ENCODE assay signal across 17 cellular contexts in the genomic region with DNA sequence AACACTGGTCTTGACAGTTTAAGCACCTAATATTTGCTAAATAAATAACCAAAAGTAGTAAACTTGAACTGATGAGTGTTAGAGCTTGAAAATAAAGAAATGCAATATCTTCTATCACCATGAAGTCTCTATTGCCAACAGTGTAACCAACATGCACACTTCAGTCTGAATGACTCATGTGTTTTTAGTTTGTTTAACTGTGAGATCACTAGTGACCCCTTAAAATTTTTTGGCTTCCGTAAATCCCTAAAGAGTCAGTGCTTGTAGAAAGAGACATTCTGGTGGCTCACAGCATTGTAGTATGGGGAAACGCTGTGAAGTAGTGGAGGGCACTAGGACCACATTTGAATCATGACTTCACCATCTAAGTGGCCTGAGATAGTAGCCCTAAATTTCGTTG.
DNase-seq lines count a peak whose midpoint lies in the region; FAIRE-seq and TF ChIP-seq lines count a peak whose summit lies in the region.
"Had no signal": no experiment of that assay in that cellular context is flagged by ENCODE, and none has a peak within 500 bp of the region (broad histone marks: within the 10 kb centered on the region; RNA-seq: fewer than 3 reads in every experiment).

No MANE protein-coding gene starts in this region.

- TF ChIP-seq POLR2A in GM12891 (IDR thresholded peaks at IDR 0.05; ENCODE audit: low read depth, low read length), result no peak

- TF ChIP-seq CTCF in choroid plexus epithelial cell (conservative IDR thresholded peaks at IDR 0.05; ENCODE audit: low read depth, low read length) (no peak), foreskin fibroblast (IDR thresholded peaks at IDR 0.05; ENCODE audit: low read depth, low read length) (no peak)

- DNase-seq in LHCN-M2 (ENCODE audit: low read depth) (peak; percentile 7), choroid plexus epithelial cell (ENCODE audit: low read depth) (peak; percentile 81), foreskin fibroblast (peak; percentile 34 to 42), stromal cell of bone marrow (ENCODE audit: low read depth) (peak; percentile 71), NOMO-1 treated with DMSO at 0.1 percent for 48 hours (lab: John Stamatoyannopoulos, UW; ENCODE audit: unreplicated experiment) (no peak), GM12891 (ENCODE audit: insufficient read length, low spot score) (no peak)
- DNase-seq in activated CD4-positive, CD25-positive, alpha-beta regulatory T cell treated with anti-CD3 and anti-CD28 coated beads, Interleukin-2, amount 50 U/mL, for 72 hours, result no peak
- DNase-seq: Caco-2, DMS153, KBM-7, NCI-H1048, NCI-H146, NCI-H2081 treated with DMSO at 0.1 percent for 48 hours, NCI-H510A, NCI-H82 had no signal

- no peak overlapping the region for H3K4me3 ChIP-seq in choroid plexus epithelial cell (ENCODE audit: low read depth, low read length)
- H3K4me3 ChIP-seq in foreskin fibroblast (ENCODE audit: low read depth in 1 of 2, low read length in 2 of 2), result no peak overlapping the region
- H3K4me3 ChIP-seq: GM23338, SJSA1 had no signal

- FAIRE-seq in GM12891 (lab: Jason Lieb, UNC), result no peak

TF ChIP-seq in GM12891, 5 proteins besides CTCF, POLR2A, EP300 and RAD21:
- no peak for TF ChIP-seq SPI1 (IDR thresholded peaks at IDR 0.05; ENCODE audit: low read depth, low read length)
- no peak for TF ChIP-seq POLR2AphosphoS5 (IDR thresholded peaks at IDR 0.05; ENCODE audit: low read depth, low read length)
- no peak for TF ChIP-seq POU2F2 (IDR thresholded peaks at IDR 0.05; ENCODE audit: low read depth, low read length)
- TF ChIP-seq PAX5 (IDR thresholded peaks at IDR 0.05; ENCODE audit: insufficient read depth, low read length, severe bottlenecking), result no peak
- no peak for TF ChIP-seq TAF1 (IDR thresholded peaks at IDR 0.05; ENCODE audit: low read depth, low read length)

Comparison
In these comparisons a context has a peak if more than half of its experiments do, and no peak if none do; other contexts are left out.
1. DNase-seq: peak in LHCN-M2 (single experiment), choroid plexus epithelial cell (single experiment), foreskin fibroblast (2 of 2) and stromal cell of bone marrow (single experiment); none in activated CD4-positive, CD25-positive, alpha-beta regulatory T cell treated with anti-CD3 and anti-CD28 coated beads, Interleukin-2, amount 50 U/mL, for 72 hours (single experiment), NOMO-1 treated with DMSO at 0.1 percent for 48 hours (single experiment) and GM12891 (single experiment).